Comparison of ENCODE assay signal across 1 cellular context in the genomic region with DNA sequence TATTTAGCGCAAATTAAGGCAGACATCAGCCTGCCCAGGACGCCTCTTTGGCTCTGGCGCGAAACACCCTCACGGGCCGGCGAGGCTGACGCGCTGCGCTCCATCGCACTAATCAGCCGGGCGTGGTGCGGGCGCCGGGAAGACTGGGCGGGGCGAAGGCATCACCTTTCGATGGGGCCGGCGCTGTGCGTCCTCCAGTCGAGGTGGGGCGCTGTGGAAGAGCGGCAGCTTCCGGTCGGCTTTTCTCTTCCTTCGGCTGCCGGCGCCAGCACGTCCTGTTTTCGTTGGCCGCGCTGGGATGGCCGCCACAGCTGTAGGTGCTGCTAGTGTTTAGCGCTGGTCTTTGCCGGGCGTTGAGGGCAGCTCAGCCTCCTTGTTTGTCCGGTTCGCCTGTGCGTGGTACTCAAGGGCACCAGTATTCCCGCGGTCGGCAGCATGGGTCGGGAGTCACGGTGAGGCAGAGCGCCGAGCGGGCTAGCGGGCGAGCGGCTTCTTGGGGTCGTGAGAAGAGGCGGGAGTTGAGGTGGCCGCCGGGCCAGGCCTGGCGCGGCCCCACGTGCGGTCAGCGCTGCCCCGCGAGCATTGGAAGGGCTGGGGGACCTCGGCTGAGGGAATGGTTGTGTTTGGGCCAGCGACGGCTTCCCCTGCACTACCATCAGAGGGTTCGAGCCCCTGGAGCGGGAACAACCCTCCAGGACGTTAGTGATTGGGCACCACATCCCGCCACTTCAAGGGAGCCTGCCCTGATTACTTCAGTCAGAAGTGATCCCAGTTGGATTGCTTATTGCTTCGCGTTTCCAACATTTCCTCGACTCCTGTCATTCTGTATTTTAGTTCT.
TF ChIP-seq lines count a peak whose summit lies in the region.

A gene with protein sequence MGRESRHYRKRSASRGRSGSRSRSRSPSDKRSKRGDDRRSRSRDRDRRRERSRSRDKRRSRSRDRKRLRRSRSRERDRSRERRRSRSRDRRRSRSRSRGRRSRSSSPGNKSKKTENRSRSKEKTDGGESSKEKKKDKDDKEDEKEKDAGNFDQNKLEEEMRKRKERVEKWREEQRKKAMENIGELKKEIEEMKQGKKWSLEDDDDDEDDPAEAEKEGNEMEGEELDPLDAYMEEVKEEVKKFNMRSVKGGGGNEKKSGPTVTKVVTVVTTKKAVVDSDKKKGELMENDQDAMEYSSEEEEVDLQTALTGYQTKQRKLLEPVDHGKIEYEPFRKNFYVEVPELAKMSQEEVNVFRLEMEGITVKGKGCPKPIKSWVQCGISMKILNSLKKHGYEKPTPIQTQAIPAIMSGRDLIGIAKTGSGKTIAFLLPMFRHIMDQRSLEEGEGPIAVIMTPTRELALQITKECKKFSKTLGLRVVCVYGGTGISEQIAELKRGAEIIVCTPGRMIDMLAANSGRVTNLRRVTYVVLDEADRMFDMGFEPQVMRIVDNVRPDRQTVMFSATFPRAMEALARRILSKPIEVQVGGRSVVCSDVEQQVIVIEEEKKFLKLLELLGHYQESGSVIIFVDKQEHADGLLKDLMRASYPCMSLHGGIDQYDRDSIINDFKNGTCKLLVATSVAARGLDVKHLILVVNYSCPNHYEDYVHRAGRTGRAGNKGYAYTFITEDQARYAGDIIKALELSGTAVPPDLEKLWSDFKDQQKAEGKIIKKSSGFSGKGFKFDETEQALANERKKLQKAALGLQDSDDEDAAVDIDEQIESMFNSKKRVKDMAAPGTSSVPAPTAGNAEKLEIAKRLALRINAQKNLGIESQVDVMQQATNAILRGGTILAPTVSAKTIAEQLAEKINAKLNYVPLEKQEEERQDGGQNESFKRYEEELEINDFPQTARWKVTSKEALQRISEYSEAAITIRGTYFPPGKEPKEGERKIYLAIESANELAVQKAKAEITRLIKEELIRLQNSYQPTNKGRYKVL (plus strand): TSS at position 276 of the 838 bp plus-strand sequence. CDS start 160 bp downstream, at position 436.

TF ChIP-seq in K562, 482 proteins besides CTCF, POLR2A, EP300 and RAD21 (continued from another document and continues in another):
- TF ChIP-seq, protein P1, sequence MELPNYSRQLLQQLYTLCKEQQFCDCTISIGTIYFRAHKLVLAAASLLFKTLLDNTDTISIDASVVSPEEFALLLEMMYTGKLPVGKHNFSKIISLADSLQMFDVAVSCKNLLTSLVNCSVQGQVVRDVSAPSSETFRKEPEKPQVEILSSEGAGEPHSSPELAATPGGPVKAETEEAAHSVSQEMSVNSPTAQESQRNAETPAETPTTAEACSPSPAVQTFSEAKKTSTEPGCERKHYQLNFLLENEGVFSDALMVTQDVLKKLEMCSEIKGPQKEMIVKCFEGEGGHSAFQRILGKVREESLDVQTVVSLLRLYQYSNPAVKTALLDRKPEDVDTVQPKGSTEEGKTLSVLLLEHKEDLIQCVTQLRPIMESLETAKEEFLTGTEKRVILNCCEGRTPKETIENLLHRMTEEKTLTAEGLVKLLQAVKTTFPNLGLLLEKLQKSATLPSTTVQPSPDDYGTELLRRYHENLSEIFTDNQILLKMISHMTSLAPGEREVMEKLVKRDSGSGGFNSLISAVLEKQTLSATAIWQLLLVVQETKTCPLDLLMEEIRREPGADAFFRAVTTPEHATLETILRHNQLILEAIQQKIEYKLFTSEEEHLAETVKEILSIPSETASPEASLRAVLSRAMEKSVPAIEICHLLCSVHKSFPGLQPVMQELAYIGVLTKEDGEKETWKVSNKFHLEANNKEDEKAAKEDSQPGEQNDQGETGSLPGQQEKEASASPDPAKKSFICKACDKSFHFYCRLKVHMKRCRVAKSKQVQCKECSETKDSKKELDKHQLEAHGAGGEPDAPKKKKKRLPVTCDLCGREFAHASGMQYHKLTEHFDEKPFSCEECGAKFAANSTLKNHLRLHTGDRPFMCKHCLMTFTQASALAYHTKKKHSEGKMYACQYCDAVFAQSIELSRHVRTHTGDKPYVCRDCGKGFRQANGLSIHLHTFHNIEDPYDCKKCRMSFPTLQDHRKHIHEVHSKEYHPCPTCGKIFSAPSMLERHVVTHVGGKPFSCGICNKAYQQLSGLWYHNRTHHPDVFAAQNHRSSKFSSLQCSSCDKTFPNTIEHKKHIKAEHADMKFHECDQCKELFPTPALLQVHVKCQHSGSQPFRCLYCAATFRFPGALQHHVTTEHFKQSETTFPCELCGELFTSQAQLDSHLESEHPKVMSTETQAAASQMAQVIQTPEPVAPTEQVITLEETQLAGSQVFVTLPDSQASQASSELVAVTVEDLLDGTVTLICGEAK (IDR thresholded peaks at IDR 0.05) = peak; percentile 96
- TF ChIP-seq, protein P1 (CRISPR knock-in tag; IDR thresholded peaks at IDR 0.05) = no peak
- TF ChIP-seq CBFB (CRISPR knock-in tag; IDR thresholded peaks at IDR 0.05) (peak; percentile 93), NELFE (IDR thresholded peaks at IDR 0.05; ENCODE audit: insufficient read depth, insufficient read length) (no peak), POLR2G (IDR thresholded peaks at IDR 0.05; ENCODE audit: low read depth, low read length) (peak; percentile 99), TAF7 (tag; IDR thresholded peaks at IDR 0.05) (peak; percentile 88), NRF1 (conservative IDR thresholded peaks at IDR 0.05 in 1 of 2, IDR thresholded peaks at IDR 0.05 in 1 of 2) (peak; percentile 72 to 79), GATAD2B (IDR thresholded peaks at IDR 0.05; ENCODE audit: borderline replicate concordance) (peak; percentile 26; the same call in 1 of the 2 replicates), STAG1 (CRISPR knock-in tag; IDR thresholded peaks at IDR 0.05; ENCODE audit: borderline replicate concordance) (peak; percentile 29; the same call in 1 of the 2 replicates), CREB1 (IDR thresholded peaks at IDR 0.05) (peak; percentile 44; the same call in 1 of the 2 replicates), CREB1 (CRISPR knock-in tag; IDR thresholded peaks at IDR 0.05) (peak; percentile 75), DIDO1 (tag; IDR thresholded peaks at IDR 0.05; ENCODE audit: low read depth) (peak; percentile 64; the same call in 1 of the 2 replicates), NFE2 (IDR thresholded peaks at IDR 0.05; ENCODE audit: low read depth) (no peak)
- TF ChIP-seq, protein P2, sequence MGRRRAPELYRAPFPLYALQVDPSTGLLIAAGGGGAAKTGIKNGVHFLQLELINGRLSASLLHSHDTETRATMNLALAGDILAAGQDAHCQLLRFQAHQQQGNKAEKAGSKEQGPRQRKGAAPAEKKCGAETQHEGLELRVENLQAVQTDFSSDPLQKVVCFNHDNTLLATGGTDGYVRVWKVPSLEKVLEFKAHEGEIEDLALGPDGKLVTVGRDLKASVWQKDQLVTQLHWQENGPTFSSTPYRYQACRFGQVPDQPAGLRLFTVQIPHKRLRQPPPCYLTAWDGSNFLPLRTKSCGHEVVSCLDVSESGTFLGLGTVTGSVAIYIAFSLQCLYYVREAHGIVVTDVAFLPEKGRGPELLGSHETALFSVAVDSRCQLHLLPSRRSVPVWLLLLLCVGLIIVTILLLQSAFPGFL (CRISPR knock-in tag; IDR thresholded peaks at IDR 0.05) = peak; percentile 42; the same call in 1 of the 2 replicates
- TF ChIP-seq, protein P3, sequence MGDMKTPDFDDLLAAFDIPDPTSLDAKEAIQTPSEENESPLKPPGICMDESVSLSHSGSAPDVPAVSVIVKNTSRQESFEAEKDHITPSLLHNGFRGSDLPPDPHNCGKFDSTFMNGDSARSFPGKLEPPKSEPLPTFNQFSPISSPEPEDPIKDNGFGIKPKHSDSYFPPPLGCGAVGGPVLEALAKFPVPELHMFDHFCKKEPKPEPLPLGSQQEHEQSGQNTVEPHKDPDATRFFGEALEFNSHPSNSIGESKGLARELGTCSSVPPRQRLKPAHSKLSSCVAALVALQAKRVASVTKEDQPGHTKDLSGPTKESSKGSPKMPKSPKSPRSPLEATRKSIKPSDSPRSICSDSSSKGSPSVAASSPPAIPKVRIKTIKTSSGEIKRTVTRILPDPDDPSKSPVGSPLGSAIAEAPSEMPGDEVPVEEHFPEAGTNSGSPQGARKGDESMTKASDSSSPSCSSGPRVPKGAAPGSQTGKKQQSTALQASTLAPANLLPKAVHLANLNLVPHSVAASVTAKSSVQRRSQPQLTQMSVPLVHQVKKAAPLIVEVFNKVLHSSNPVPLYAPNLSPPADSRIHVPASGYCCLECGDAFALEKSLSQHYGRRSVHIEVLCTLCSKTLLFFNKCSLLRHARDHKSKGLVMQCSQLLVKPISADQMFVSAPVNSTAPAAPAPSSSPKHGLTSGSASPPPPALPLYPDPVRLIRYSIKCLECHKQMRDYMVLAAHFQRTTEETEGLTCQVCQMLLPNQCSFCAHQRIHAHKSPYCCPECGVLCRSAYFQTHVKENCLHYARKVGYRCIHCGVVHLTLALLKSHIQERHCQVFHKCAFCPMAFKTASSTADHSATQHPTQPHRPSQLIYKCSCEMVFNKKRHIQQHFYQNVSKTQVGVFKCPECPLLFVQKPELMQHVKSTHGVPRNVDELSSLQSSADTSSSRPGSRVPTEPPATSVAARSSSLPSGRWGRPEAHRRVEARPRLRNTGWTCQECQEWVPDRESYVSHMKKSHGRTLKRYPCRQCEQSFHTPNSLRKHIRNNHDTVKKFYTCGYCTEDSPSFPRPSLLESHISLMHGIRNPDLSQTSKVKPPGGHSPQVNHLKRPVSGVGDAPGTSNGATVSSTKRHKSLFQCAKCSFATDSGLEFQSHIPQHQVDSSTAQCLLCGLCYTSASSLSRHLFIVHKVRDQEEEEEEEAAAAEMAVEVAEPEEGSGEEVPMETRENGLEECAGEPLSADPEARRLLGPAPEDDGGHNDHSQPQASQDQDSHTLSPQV (IDR thresholded peaks at IDR 0.05) = peak; percentile 83; the same call in 1 of the 2 replicates
- TF ChIP-seq, protein P4, sequence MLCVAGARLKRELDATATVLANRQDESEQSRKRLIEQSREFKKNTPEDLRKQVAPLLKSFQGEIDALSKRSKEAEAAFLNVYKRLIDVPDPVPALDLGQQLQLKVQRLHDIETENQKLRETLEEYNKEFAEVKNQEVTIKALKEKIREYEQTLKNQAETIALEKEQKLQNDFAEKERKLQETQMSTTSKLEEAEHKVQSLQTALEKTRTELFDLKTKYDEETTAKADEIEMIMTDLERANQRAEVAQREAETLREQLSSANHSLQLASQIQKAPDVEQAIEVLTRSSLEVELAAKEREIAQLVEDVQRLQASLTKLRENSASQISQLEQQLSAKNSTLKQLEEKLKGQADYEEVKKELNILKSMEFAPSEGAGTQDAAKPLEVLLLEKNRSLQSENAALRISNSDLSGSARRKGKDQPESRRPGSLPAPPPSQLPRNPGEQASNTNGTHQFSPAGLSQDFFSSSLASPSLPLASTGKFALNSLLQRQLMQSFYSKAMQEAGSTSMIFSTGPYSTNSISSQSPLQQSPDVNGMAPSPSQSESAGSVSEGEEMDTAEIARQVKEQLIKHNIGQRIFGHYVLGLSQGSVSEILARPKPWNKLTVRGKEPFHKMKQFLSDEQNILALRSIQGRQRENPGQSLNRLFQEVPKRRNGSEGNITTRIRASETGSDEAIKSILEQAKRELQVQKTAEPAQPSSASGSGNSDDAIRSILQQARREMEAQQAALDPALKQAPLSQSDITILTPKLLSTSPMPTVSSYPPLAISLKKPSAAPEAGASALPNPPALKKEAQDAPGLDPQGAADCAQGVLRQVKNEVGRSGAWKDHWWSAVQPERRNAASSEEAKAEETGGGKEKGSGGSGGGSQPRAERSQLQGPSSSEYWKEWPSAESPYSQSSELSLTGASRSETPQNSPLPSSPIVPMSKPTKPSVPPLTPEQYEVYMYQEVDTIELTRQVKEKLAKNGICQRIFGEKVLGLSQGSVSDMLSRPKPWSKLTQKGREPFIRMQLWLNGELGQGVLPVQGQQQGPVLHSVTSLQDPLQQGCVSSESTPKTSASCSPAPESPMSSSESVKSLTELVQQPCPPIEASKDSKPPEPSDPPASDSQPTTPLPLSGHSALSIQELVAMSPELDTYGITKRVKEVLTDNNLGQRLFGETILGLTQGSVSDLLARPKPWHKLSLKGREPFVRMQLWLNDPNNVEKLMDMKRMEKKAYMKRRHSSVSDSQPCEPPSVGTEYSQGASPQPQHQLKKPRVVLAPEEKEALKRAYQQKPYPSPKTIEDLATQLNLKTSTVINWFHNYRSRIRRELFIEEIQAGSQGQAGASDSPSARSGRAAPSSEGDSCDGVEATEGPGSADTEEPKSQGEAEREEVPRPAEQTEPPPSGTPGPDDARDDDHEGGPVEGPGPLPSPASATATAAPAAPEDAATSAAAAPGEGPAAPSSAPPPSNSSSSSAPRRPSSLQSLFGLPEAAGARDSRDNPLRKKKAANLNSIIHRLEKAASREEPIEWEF (CRISPR knock-in tag; IDR thresholded peaks at IDR 0.05) = no peak
- TF ChIP-seq, protein P5, sequence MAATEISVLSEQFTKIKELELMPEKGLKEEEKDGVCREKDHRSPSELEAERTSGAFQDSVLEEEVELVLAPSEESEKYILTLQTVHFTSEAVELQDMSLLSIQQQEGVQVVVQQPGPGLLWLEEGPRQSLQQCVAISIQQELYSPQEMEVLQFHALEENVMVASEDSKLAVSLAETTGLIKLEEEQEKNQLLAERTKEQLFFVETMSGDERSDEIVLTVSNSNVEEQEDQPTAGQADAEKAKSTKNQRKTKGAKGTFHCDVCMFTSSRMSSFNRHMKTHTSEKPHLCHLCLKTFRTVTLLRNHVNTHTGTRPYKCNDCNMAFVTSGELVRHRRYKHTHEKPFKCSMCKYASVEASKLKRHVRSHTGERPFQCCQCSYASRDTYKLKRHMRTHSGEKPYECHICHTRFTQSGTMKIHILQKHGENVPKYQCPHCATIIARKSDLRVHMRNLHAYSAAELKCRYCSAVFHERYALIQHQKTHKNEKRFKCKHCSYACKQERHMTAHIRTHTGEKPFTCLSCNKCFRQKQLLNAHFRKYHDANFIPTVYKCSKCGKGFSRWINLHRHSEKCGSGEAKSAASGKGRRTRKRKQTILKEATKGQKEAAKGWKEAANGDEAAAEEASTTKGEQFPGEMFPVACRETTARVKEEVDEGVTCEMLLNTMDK (IDR thresholded peaks at IDR 0.05; ENCODE audit: borderline replicate concordance, insufficient read depth, low read depth, low read length, poor library complexity, severe bottlenecking) = peak; percentile 85
